In genomic region chr15:40793216-40793989, GRCh38 we compare ENCODE assay signal across 8 cellular contexts. TPM values are rescaled to one million over a fixed set of nuclear protein-coding genes. Genes with fewer than 3 reads are reported as not detected.
A peak's percentile ranks its signal among the peaks of the same experiment; 100 is the strongest.
DNase-seq lines count a peak whose midpoint lies in the region; ATAC-seq and TF ChIP-seq lines count a peak whose summit lies in the region.

No MANE protein-coding gene starts in this region.

- no peaks in the 10 kb centered on the region for H3K27me3 Mint-ChIP-seq in activated naive CD8-positive, alpha-beta T cell
- no peaks in the 10 kb centered on the region for H3K27me3 Mint-ChIP-seq in activated naive CD8-positive, alpha-beta T cell treated with anti-CD3 and anti-CD28 coated beads for 36 hours

- H3K4me3 Mint-ChIP-seq in activated naive CD8-positive, alpha-beta T cell = no peak overlapping the region
- H3K4me3 Mint-ChIP-seq in activated naive CD8-positive, alpha-beta T cell treated with anti-CD3 and anti-CD28 coated beads for 36 hours = no peak overlapping the region

- DNase-seq in activated naive CD8-positive, alpha-beta T cell treated with anti-CD3 and anti-CD28 coated beads for 36 hours = no peak
- DNase-seq in fibroblast of villous mesenchyme (ENCODE audit: low read depth) (peak; percentile 89), superior temporal gyrus (ENCODE audit: extremely low spot score) (peak; percentile 27), SIG-M5 treated with dmso at 0.1 percent for 504 hours (lab: John Stamatoyannopoulos, UW; ENCODE audit: unreplicated experiment) (no peak), NCI-H82 treated with DMSO at 0.1 percent for 48 hours (lab: John Stamatoyannopoulos, UW; ENCODE audit: unreplicated experiment) (no peak)

- peaks cover 14% of the 10 kb centered on the region for H3K4me1 Mint-ChIP-seq in activated naive CD8-positive, alpha-beta T cell (ENCODE audit: low read depth)
- H3K4me1 Mint-ChIP-seq in activated naive CD8-positive, alpha-beta T cell treated with anti-CD3 and anti-CD28 coated beads for 36 hours = peaks cover 32% of the 10 kb centered on the region

- peak overlapping the region; percentile 18 for H3K27ac Mint-ChIP-seq in activated naive CD8-positive, alpha-beta T cell
- no peak overlapping the region for H3K27ac Mint-ChIP-seq in activated naive CD8-positive, alpha-beta T cell treated with anti-CD3 and anti-CD28 coated beads for 36 hours

- no peak overlapping the region for H3K4me3 ChIP-seq in fibroblast of villous mesenchyme (ENCODE audit: low read depth, low read length)

- ATAC-seq in SK-N-SH treated with all-trans-retinoic acid at 6 μM for 48 hours = peak; percentile 92
- no peak for ATAC-seq in GM21367 (IDR thresholded peaks at IDR 0.05; ENCODE audit: unreplicated experiment)

- peaks cover 7% of the 10 kb centered on the region for H3K36me3 Mint-ChIP-seq in activated naive CD8-positive, alpha-beta T cell
- H3K36me3 Mint-ChIP-seq in activated naive CD8-positive, alpha-beta T cell treated with anti-CD3 and anti-CD28 coated beads for 36 hours = peaks cover 10% of the 10 kb centered on the region

- no peak for TF ChIP-seq CTCF in fibroblast of villous mesenchyme (IDR thresholded peaks at IDR 0.05; ENCODE audit: insufficient read depth, low read depth, low read length)

- H3K9me3 Mint-ChIP-seq in activated naive CD8-positive, alpha-beta T cell (ENCODE audit: low read depth) = no peaks in the 10 kb centered on the region
- H3K9me3 Mint-ChIP-seq in activated naive CD8-positive, alpha-beta T cell treated with anti-CD3 and anti-CD28 coated beads for 36 hours = no peaks in the 10 kb centered on the region

TF ChIP-seq in SK-N-SH treated with all-trans-retinoic acid at 6 μM for 48 hours, 23 proteins besides CTCF, POLR2A, EP300 and RAD21:
- TF ChIP-seq TSHZ2 (CRISPR knock-in tag; IDR thresholded peaks at IDR 0.05) (no peak), ZC3H10 (CRISPR knock-in tag; IDR thresholded peaks at IDR 0.05) (no peak), OSR1 (CRISPR knock-in tag; IDR thresholded peaks at IDR 0.05) (no peak), ZNF70 (CRISPR knock-in tag; IDR thresholded peaks at IDR 0.05) (no peak), RARB (CRISPR knock-in tag; IDR thresholded peaks at IDR 0.05) (no peak), ARNTL (CRISPR knock-in tag; IDR thresholded peaks at IDR 0.05; ENCODE audit: borderline replicate concordance, low read depth) (no peak), TCF4 (CRISPR knock-in tag; IDR thresholded peaks at IDR 0.05; ENCODE audit: borderline replicate concordance) (no peak), TOX (CRISPR knock-in tag; IDR thresholded peaks at IDR 0.05; ENCODE audit: borderline replicate concordance) (no peak), PPARA (CRISPR knock-in tag; IDR thresholded peaks at IDR 0.05; ENCODE audit: borderline replicate concordance) (no peak), CSDC2 (CRISPR knock-in tag; IDR thresholded peaks at IDR 0.05) (no peak), GLIS3 (CRISPR knock-in tag; IDR thresholded peaks at IDR 0.05) (no peak), CSRNP3 (CRISPR knock-in tag; IDR thresholded peaks at IDR 0.05) (no peak), ZNF8 (CRISPR knock-in tag; IDR thresholded peaks at IDR 0.05) (no peak), ZNF565 (CRISPR knock-in tag; conservative IDR thresholded peaks at IDR 0.05; ENCODE audit: low read depth) (no peak), ISL1 (CRISPR knock-in tag; IDR thresholded peaks at IDR 0.05) (no peak), ESRRG (CRISPR knock-in tag; IDR thresholded peaks at IDR 0.05) (no peak), BACH2 (CRISPR knock-in tag; IDR thresholded peaks at IDR 0.05; ENCODE audit: borderline replicate concordance) (no peak)

RNA-seq across cellular contexts. Expression of gene ZFYVE19, which starts 13.5 kb away (rescaled TPM):
- 10 to 100 TPM; 20.1 to 20.8 TPM for total RNA-seq in activated naive CD8-positive, alpha-beta T cell treated with anti-CD3 and anti-CD28 coated beads for 36 hours
- 17.3 and 21.6 TPM in 2 replicates for total RNA-seq in fibroblast of villous mesenchyme

RNA-seq across cellular contexts. Expression of gene DNAJC17, which starts 13.9 kb away (rescaled TPM):
- total RNA-seq in activated naive CD8-positive, alpha-beta T cell treated with anti-CD3 and anti-CD28 coated beads for 36 hours = 10 to 100 TPM; 39.8 to 41.7 TPM
- 24.5 and 30.7 TPM in 2 replicates for total RNA-seq in fibroblast of villous mesenchyme

RNA-seq across cellular contexts. Expression of gene C15orf62, which starts 23.6 kb away (rescaled TPM):
- under 1 TPM; 0.43 to 0.50 TPM for total RNA-seq in activated naive CD8-positive, alpha-beta T cell treated with anti-CD3 and anti-CD28 coated beads for 36 hours
- total RNA-seq in fibroblast of villous mesenchyme = under 0.01 TPM in 1 of 2 replicates, not detected in the other

RNA-seq across cellular contexts. Expression of gene GCHFR, which starts 29.5 kb away (rescaled TPM):
- total RNA-seq in activated naive CD8-positive, alpha-beta T cell treated with anti-CD3 and anti-CD28 coated beads for 36 hours = 10 to 100 TPM; 35.2 to 35.9 TPM
- total RNA-seq in fibroblast of villous mesenchyme = 2.6 and 2.9 TPM in 2 replicates

RNA-seq across cellular contexts. Expression of gene PPP1R14D, which starts 35.1 kb away (rescaled TPM):
- not detected for total RNA-seq in activated naive CD8-positive, alpha-beta T cell treated with anti-CD3 and anti-CD28 coated beads for 36 hours
- not detected in 2 replicates for total RNA-seq in fibroblast of villous mesenchyme

Comparison
In these comparisons a context has a peak if more than half of its experiments do, and no peak if none do; other contexts are left out.
1. DNase-seq: peak in fibroblast of villous mesenchyme (single experiment) and superior temporal gyrus (single experiment); none in activated naive CD8-positive, alpha-beta T cell treated with anti-CD3 and anti-CD28 coated beads for 36 hours (single experiment), SIG-M5 treated with dmso at 0.1 percent for 504 hours (single experiment) and NCI-H82 treated with DMSO at 0.1 percent for 48 hours (single experiment).